ENCODE assay signal across 6 cellular contexts in genomic region chrX:154400369-154400817, GRCh38. TPM values are rescaled to one million over a fixed set of nuclear protein-coding genes. Genes with fewer than 3 reads are reported as not detected.
DNase-seq lines count a peak whose midpoint lies in the region; ATAC-seq, FAIRE-seq and TF ChIP-seq lines count a peak whose summit lies in the region.
"Not testable (repeated sequence)": the region's sequence is repeated elsewhere in the genome, so short reads cannot be mapped to it uniquely, and the experiment has no call there.

No MANE protein-coding gene starts in this region.

- H3K36me3 Mint-ChIP-seq in activated B cell treated with CpG ODN at 0.5 μM for 24 hours (ENCODE audit: low read depth) = peaks cover 44% of the 10 kb centered on the region

- not testable (repeated sequence) for BruUV-seq in GM12878 (replicated peaks; lab: Mats Ljungman, UMichigan)

- FAIRE-seq in GM12878 (lab: Jason Lieb, UNC) = not testable (repeated sequence)

- RAD21 ChIA-PET in GM12878 (lab: Charles Lee; ENCODE audit: unreplicated experiment) = interaction anchor here (1.9 kb wide), 1 partner anchor 12 kb away, joined by 5 read pairs; no protein-coding TSS in a partner anchor

- in situ Hi-C loops in GM12878 (cut with MboI) = not testable (repeated sequence)

- not testable (repeated sequence) for ATAC-seq in activated B cell treated with CpG ODN at 0.5 μM for 24 hours (ENCODE audit: low read depth); GM12878; right cardiac atrium

- H4K20me1 ChIP-seq in GM12878 (ENCODE audit: control insufficient read depth, insufficient read depth) = not testable (repeated sequence)

- intact Hi-C loops in activated B cell treated with CpG ODN at 0.5 μM for 24 hours (cut with micrococcal nuclease); GM12878 (cut with micrococcal nuclease; ENCODE audit: unreplicated experiment): not testable (repeated sequence)
- intact Hi-C loops in right cardiac atrium (cut with DNase I) = loop anchor here in 1 of 4 donors (10.0 kb wide), 1 partner anchor 114 kb away; the partner anchor contains the start of gene FAM3A
- intact Hi-C loops in prostate gland (cut with DNase I) = loop anchor here (5.0 kb wide), 1 partner anchor 37 kb away; the partner anchor contains the start of gene GDI1

- POLR2A ChIA-PET in activated B cell treated with CpG ODN at 0.5 μM for 24 hours (lab: Charles Lee) = interaction anchor here (1.2 to 6.2 kb wide), 5 partner anchors 9 to 58 kb away, joined by 5 to 125 read pairs (median 27); partner anchors contain the start of genes DNASE1L1, EMD, PLXNA3 and TAFAZZIN
- POLR2A ChIA-PET in GM12878 (lab: Charles Lee) = interaction anchor here (3.8 kb wide), 1 partner anchor 11 kb away, joined by 22 read pairs; the partner anchor contains the start of gene TAFAZZIN

- peaks cover 29% of the 10 kb centered on the region for H3K79me2 ChIP-seq in GM12878 (ENCODE audit: control insufficient read depth, insufficient read depth, low read length)

- H3K4me2 ChIP-seq in GM12878 (ENCODE audit: control insufficient read depth, insufficient read depth) = peak overlapping the region; percentile 82

- 47% methylated on average over 6 of the region's 6 CpGs for WGBS in GM12878 (ENCODE audit: insufficient coverage, insufficient replicate concordance, low lambda C conversion rate, missing lambda C conversion rate)
- WGBS in right cardiac atrium = 75% methylated on average over 6 of the region's 6 CpGs
- 71% methylated on average over 6 of the region's 6 CpGs for WGBS in prostate gland

- H3K4me3 ChIP-seq in AG10803 (ENCODE audit: low read length) (peak overlapping the region; percentile 87), GM12878 (peak overlapping the region; percentile 73)
- not testable (repeated sequence) for H3K4me3 ChIP-seq in HUES48 (ENCODE audit: low read depth, low read length); right cardiac atrium (ENCODE audit: low read length); prostate gland

- not testable (repeated sequence) for H3K9me3 Mint-ChIP-seq in activated B cell treated with CpG ODN at 0.5 μM for 24 hours

- SMC1A ChIA-PET in GM12878 (lab: Charles Lee; ENCODE audit: uncharacterized antibody, unreplicated experiment) = not testable (repeated sequence)

- not testable (repeated sequence) for TF ChIP-seq POLR2A in GM12878 (IDR thresholded peaks at IDR 0.05; ENCODE audit: low read depth, low read length); prostate gland (IDR thresholded peaks at IDR 0.05)

- not testable (repeated sequence) for H3K27me3 ChIP-seq in HUES48 (ENCODE audit: control insufficient read depth, insufficient read depth, low read length); GM12878 (replicated peaks in 1 of 2; ENCODE audit: control insufficient read depth in 2 of 2, insufficient read depth in 2 of 2, low read length in 1 of 2); right cardiac atrium (ENCODE audit: control insufficient read depth, insufficient read depth); prostate gland (replicated peaks; ENCODE audit: insufficient read depth)

- TF ChIP-seq RAD21 in GM12878 (IDR thresholded peaks at IDR 0.05; ENCODE audit: insufficient read depth, low read depth, low read length) = not testable (repeated sequence)

- peaks cover 25% of the 10 kb centered on the region for H3K9me3 ChIP-seq in HUES48 (ENCODE audit: control insufficient read depth, insufficient read depth, low read length)
- not testable (repeated sequence) for H3K9me3 ChIP-seq in GM12878 (replicated peaks; ENCODE audit: control insufficient read depth, insufficient read depth, low read length); right cardiac atrium (ENCODE audit: control insufficient read depth, low read length); prostate gland

- TF ChIP-seq EP300 in GM12878 (IDR thresholded peaks at IDR 0.05; ENCODE audit: borderline replicate concordance in 1 of 2, control insufficient read depth in 1 of 2, low read depth in 2 of 2, low read length in 2 of 2) = not testable (repeated sequence)

- CTCF ChIA-PET in activated B cell treated with CpG ODN at 0.5 μM for 24 hours (lab: Charles Lee) = interaction anchor here (2.3 kb wide), 1 partner anchor 127 kb away, joined by 6 read pairs; no protein-coding TSS in a partner anchor
- CTCF ChIA-PET in GM12878 (lab: Yijun Ruan, JAX) = interaction anchor here (1.6 to 3.0 kb wide), 4 partner anchors 10 to 133 kb away, joined by 8 to 23 read pairs (median 12); partner anchors contain the start of genes FLNA and TAFAZZIN

- H3K36me3 ChIP-seq in HUES48 (ENCODE audit: control insufficient read depth, insufficient read depth, low read length) = peaks cover 20% of the 10 kb centered on the region
- H3K36me3 ChIP-seq in GM12878 (ENCODE audit: control insufficient read depth in 2 of 2, insufficient read depth in 2 of 2, low read length in 1 of 2) = peaks cover 10 to 12% of the 10 kb centered on the region in 2 experiments
- H3K36me3 ChIP-seq in prostate gland = not testable (repeated sequence)

- not testable (repeated sequence) for H2AFZ ChIP-seq in GM12878 (ENCODE audit: control insufficient read depth, low read depth, low read length)

- not testable (repeated sequence) for TF ChIP-seq CTCF in AG10803 (conservative IDR thresholded peaks at IDR 0.05; ENCODE audit: low read length); activated B cell treated with CpG ODN at 0.5 μM for 24 hours (IDR thresholded peaks at IDR 0.05); GM12878 (IDR thresholded peaks at IDR 0.05 in 2 of 3, conservative IDR thresholded peaks at IDR 0.05 in 1 of 3; ENCODE audit: control insufficient read depth in 2 of 3, extremely low read depth in 1 of 3, insufficient read depth in 1 of 3, low read depth in 3 of 3, low read length in 3 of 3); prostate gland (IDR thresholded peaks at IDR 0.05)

- H3K4me3 Mint-ChIP-seq in activated B cell treated with CpG ODN at 0.5 μM for 24 hours = peak overlapping the region; percentile 97

- H3K9ac ChIP-seq in HUES48 (ENCODE audit: low read depth, low read length) (0 out of 2 replicates have a peak overlapping the region, but pooled peaks have one; percentile 96), GM12878 (ENCODE audit: control insufficient read depth, insufficient read depth, low read length) (peak overlapping the region; percentile 99; the same call in 1 of the 2 replicates)

- not testable (repeated sequence) for DNase-seq in AG10803 (ENCODE audit: low read depth); activated B cell treated with CpG ODN at 0.5 μM for 24 hours; GM12878 (ENCODE audit: low read depth, low spot score); right cardiac atrium; prostate gland (ENCODE audit: low spot score)

- H3K27ac ChIP-seq in HUES48 (ENCODE audit: low read depth, low read length) (peak overlapping the region; percentile 96), right cardiac atrium (ENCODE audit: low read length) (peak overlapping the region; percentile 32), prostate gland (peak overlapping the region; percentile 95 to 96)
- not testable (repeated sequence) for H3K27ac ChIP-seq in GM12878 (ENCODE audit: control insufficient read depth, insufficient read depth)

- not testable (repeated sequence) for H3K4me1 ChIP-seq in HUES48 (ENCODE audit: control insufficient read depth, insufficient read depth, low read length); GM12878 (ENCODE audit: control insufficient read depth, insufficient read depth, low read length); right cardiac atrium (ENCODE audit: control insufficient read depth, insufficient read depth, low read length); prostate gland (replicated peaks)

- not testable (repeated sequence) for H3K27ac Mint-ChIP-seq in activated B cell treated with CpG ODN at 0.5 μM for 24 hours

- H3K4me1 Mint-ChIP-seq in activated B cell treated with CpG ODN at 0.5 μM for 24 hours = peaks cover 26% of the 10 kb centered on the region

- not testable (repeated sequence) for H3K27me3 Mint-ChIP-seq in activated B cell treated with CpG ODN at 0.5 μM for 24 hours

RNA-seq across cellular contexts. Expression of gene RPL10, which starts 2.2 kb away (rescaled TPM):
- 5,113 and 5,534 TPM in 2 replicates for total RNA-seq in activated B cell treated with CpG ODN at 0.5 μM for 24 hours
- total RNA-seq in GM12878 (2013; cell fraction: nucleolus; rRNA removed) = 600 and 614 TPM in 2 replicates
- total RNA-seq in GM12878 (2014; rRNA removed) = 4,925 and 4,997 TPM in 2 replicates
- total RNA-seq in GM12878 (2014; rRNA removed; fragmentation: Illumina TruSeq; extraction: Trizol) = 3,759 and 3,772 TPM in 2 replicates
- total RNA-seq in GM12878 (2021) = 4,064 and 4,152 TPM in 2 replicates
- 5,001 TPM for polyA plus RNA-seq in GM12878 (2011; ENCODE audit: low read depth)
- polyA plus RNA-seq in GM12878 (2011; rRNA removed) = 2,618 and 3,504 TPM in 2 replicates
- polyA plus RNA-seq in GM12878 (2011; cell fraction: cytosol; rRNA removed) = 4,504 and 6,793 TPM in 2 replicates
- 1,382 and 2,108 TPM in 2 replicates for polyA plus RNA-seq in GM12878 (2011; cell fraction: nucleus; rRNA removed)
- polyA plus RNA-seq in GM12878 (2012) = 6,434 and 6,606 TPM in 2 replicates
- 6,343 and 6,987 TPM in 2 replicates for polyA plus RNA-seq in GM12878 (2014; fragmentation: Illumina TruSeq; extraction: Trizol)
- 1,000 to 10,000 TPM; 5,383 to 7,222 TPM for polyA plus RNA-seq in GM12878 (2014; fragmentation: Nextera tagmentation; extraction: Ambion mirVana)
- polyA plus RNA-seq in GM12878 (2014; rRNA removed) = 6,238 and 6,871 TPM in 2 replicates
- polyA plus RNA-seq in GM12878 (2016; fragmentation: Nextera tagmentation; extraction: Ambion mirVana) = 1,000 to 10,000 TPM; 1,938 to 2,032 TPM
- polyA minus RNA-seq in GM12878 (2011; rRNA and poly(A)+ RNA removed) = 1,076 and 2,028 TPM in 2 replicates
- polyA minus RNA-seq in GM12878 (2011; cell fraction: cytosol; rRNA and poly(A)+ RNA removed) = 767 and 786 TPM in 2 replicates
- polyA minus RNA-seq in GM12878 (2011; cell fraction: nucleus; rRNA and poly(A)+ RNA removed) = 230 and 289 TPM in 2 replicates
- 1,000 to 10,000 TPM; 2,034 to 2,544 (median 2,211) TPM for total RNA-seq in right cardiac atrium
- polyA plus RNA-seq in right cardiac atrium = 2,857 TPM
- total RNA-seq in prostate gland = 1,000 to 10,000 TPM; 3,702 to 5,500 TPM

RNA-seq across cellular contexts. Expression of gene DNASE1L1, which starts 8.7 kb away (rescaled TPM):
- total RNA-seq in activated B cell treated with CpG ODN at 0.5 μM for 24 hours = 15.3 and 15.8 TPM in 2 replicates
- total RNA-seq in GM12878 (2013; cell fraction: nucleolus; rRNA removed) = 7.5 and 8.3 TPM in 2 replicates
- 19.3 and 19.7 TPM in 2 replicates for total RNA-seq in GM12878 (2014; rRNA removed)
- 6.4 and 7.3 TPM in 2 replicates for total RNA-seq in GM12878 (2014; rRNA removed; fragmentation: Illumina TruSeq; extraction: Trizol)
- total RNA-seq in GM12878 (2021) = 13.5 and 14.6 TPM in 2 replicates
- polyA plus RNA-seq in GM12878 (2011; ENCODE audit: low read depth) = 8.7 TPM
- polyA plus RNA-seq in GM12878 (2011; rRNA removed) = 3.1 and 4.4 TPM in 2 replicates
- polyA plus RNA-seq in GM12878 (2011; cell fraction: cytosol; rRNA removed) = 6.2 and 9.1 TPM in 2 replicates
- 9.8 and 11.9 TPM in 2 replicates for polyA plus RNA-seq in GM12878 (2011; cell fraction: nucleus; rRNA removed)
- polyA plus RNA-seq in GM12878 (2012) = 12.7 and 15.6 TPM in 2 replicates
- 4.1 and 6.7 TPM in 2 replicates for polyA plus RNA-seq in GM12878 (2014; fragmentation: Illumina TruSeq; extraction: Trizol)
- under 1 TPM; 0.60 to 0.74 TPM for polyA plus RNA-seq in GM12878 (2014; fragmentation: Nextera tagmentation; extraction: Ambion mirVana)
- polyA plus RNA-seq in GM12878 (2014; rRNA removed) = 20.0 and 22.7 TPM in 2 replicates
- 10 to 100 TPM in 1 of 2 experiments, 1 to 10 TPM in 1; 6.9 to 10.9 TPM for polyA plus RNA-seq in GM12878 (2016; fragmentation: Nextera tagmentation; extraction: Ambion mirVana)
- polyA minus RNA-seq in GM12878 (2011; rRNA and poly(A)+ RNA removed) = 3.6 and 4.6 TPM in 2 replicates
- polyA minus RNA-seq in GM12878 (2011; cell fraction: cytosol; rRNA and poly(A)+ RNA removed) = 1.6 and 3.4 TPM in 2 replicates
- 1.5 and 3.7 TPM in 2 replicates for polyA minus RNA-seq in GM12878 (2011; cell fraction: nucleus; rRNA and poly(A)+ RNA removed)
- total RNA-seq in right cardiac atrium = 10 to 100 TPM; 47.3 to 52.6 (median 51.2) TPM
- 60.5 TPM for polyA plus RNA-seq in right cardiac atrium
- 10 to 100 TPM; 36.8 to 70.7 TPM for total RNA-seq in prostate gland

RNA-seq across cellular contexts. Expression of gene TAFAZZIN, which starts 10.9 kb away (rescaled TPM):
- 50.5 and 66.1 TPM in 2 replicates for total RNA-seq in activated B cell treated with CpG ODN at 0.5 μM for 24 hours
- total RNA-seq in GM12878 (2013; cell fraction: nucleolus; rRNA removed) = 53.3 and 55.8 TPM in 2 replicates
- 25.3 and 31.3 TPM in 2 replicates for total RNA-seq in GM12878 (2014; rRNA removed)
- 14.2 and 15.3 TPM in 2 replicates for total RNA-seq in GM12878 (2014; rRNA removed; fragmentation: Illumina TruSeq; extraction: Trizol)
- 37.0 and 39.2 TPM in 2 replicates for total RNA-seq in GM12878 (2021)
- 19.4 TPM for polyA plus RNA-seq in GM12878 (2011; ENCODE audit: low read depth)
- 15.7 and 20.0 TPM in 2 replicates for polyA plus RNA-seq in GM12878 (2011; rRNA removed)
- polyA plus RNA-seq in GM12878 (2011; cell fraction: cytosol; rRNA removed) = 27.0 and 29.1 TPM in 2 replicates
- polyA plus RNA-seq in GM12878 (2011; cell fraction: nucleus; rRNA removed) = 183 and 209 TPM in 2 replicates
- 30.8 and 43.7 TPM in 2 replicates for polyA plus RNA-seq in GM12878 (2012)
- polyA plus RNA-seq in GM12878 (2014; fragmentation: Illumina TruSeq; extraction: Trizol) = 21.8 and 22.6 TPM in 2 replicates
- 1 to 10 TPM in 1 of 2 experiments, under 1 TPM in 1; 0.71 to 1.4 TPM for polyA plus RNA-seq in GM12878 (2014; fragmentation: Nextera tagmentation; extraction: Ambion mirVana)
- polyA plus RNA-seq in GM12878 (2014; rRNA removed) = 43.1 and 50.4 TPM in 2 replicates
- polyA plus RNA-seq in GM12878 (2016; fragmentation: Nextera tagmentation; extraction: Ambion mirVana) = 10 to 100 TPM; 25.0 to 31.6 TPM
- polyA minus RNA-seq in GM12878 (2011; rRNA and poly(A)+ RNA removed) = 9.9 and 12.2 TPM in 2 replicates
- polyA minus RNA-seq in GM12878 (2011; cell fraction: cytosol; rRNA and poly(A)+ RNA removed) = 9.1 and 10.7 TPM in 2 replicates
- polyA minus RNA-seq in GM12878 (2011; cell fraction: nucleus; rRNA and poly(A)+ RNA removed) = 26.0 and 36.0 TPM in 2 replicates
- total RNA-seq in right cardiac atrium = 10 to 100 TPM; 38.0 to 45.0 (median 39.0) TPM
- 43.9 TPM for polyA plus RNA-seq in right cardiac atrium
- total RNA-seq in prostate gland = 10 to 100 TPM; 25.7 to 56.5 TPM

RNA-seq across cellular contexts. Expression of gene EMD, which starts 21.3 kb away (rescaled TPM):
- total RNA-seq in activated B cell treated with CpG ODN at 0.5 μM for 24 hours = 68.4 and 70.2 TPM in 2 replicates
- 11.7 and 14.3 TPM in 2 replicates for total RNA-seq in GM12878 (2013; cell fraction: nucleolus; rRNA removed)
- 13.1 and 16.0 TPM in 2 replicates for total RNA-seq in GM12878 (2014; rRNA removed)
- 26.7 and 27.1 TPM in 2 replicates for total RNA-seq in GM12878 (2014; rRNA removed; fragmentation: Illumina TruSeq; extraction: Trizol)
- 58.5 and 59.3 TPM in 2 replicates for total RNA-seq in GM12878 (2021)
- polyA plus RNA-seq in GM12878 (2011; ENCODE audit: low read depth) = 18.8 TPM
- polyA plus RNA-seq in GM12878 (2011; rRNA removed) = 15.3 and 23.3 TPM in 2 replicates
- 29.0 and 36.8 TPM in 2 replicates for polyA plus RNA-seq in GM12878 (2011; cell fraction: cytosol; rRNA removed)
- polyA plus RNA-seq in GM12878 (2011; cell fraction: nucleus; rRNA removed) = 49.6 and 51.9 TPM in 2 replicates
- polyA plus RNA-seq in GM12878 (2012) = 48.6 and 64.1 TPM in 2 replicates
- 63.8 and 83.3 TPM in 2 replicates for polyA plus RNA-seq in GM12878 (2014; fragmentation: Illumina TruSeq; extraction: Trizol)
- polyA plus RNA-seq in GM12878 (2014; fragmentation: Nextera tagmentation; extraction: Ambion mirVana) = 1 to 10 TPM in 1 of 2 experiments, under 1 TPM in 1; 0.76 to 1.9 TPM
- 63.9 TPM in 2 replicates for polyA plus RNA-seq in GM12878 (2014; rRNA removed)
- 100 to 1,000 TPM in 1 of 2 experiments, 10 to 100 TPM in 1; 89.5 to 100 TPM for polyA plus RNA-seq in GM12878 (2016; fragmentation: Nextera tagmentation; extraction: Ambion mirVana)
- polyA minus RNA-seq in GM12878 (2011; rRNA and poly(A)+ RNA removed) = 12.9 and 24.7 TPM in 2 replicates
- polyA minus RNA-seq in GM12878 (2011; cell fraction: cytosol; rRNA and poly(A)+ RNA removed) = 14.8 and 18.7 TPM in 2 replicates
- polyA minus RNA-seq in GM12878 (2011; cell fraction: nucleus; rRNA and poly(A)+ RNA removed) = 12.0 and 16.9 TPM in 2 replicates
- 10 to 100 TPM; 58.5 to 72.9 (median 60.0) TPM for total RNA-seq in right cardiac atrium
- polyA plus RNA-seq in right cardiac atrium = 86.1 TPM
- 10 to 100 TPM; 61.4 to 66.1 TPM for total RNA-seq in prostate gland

RNA-seq across cellular contexts. Expression of gene FLNA, which starts 26.0 kb away (rescaled TPM):
- total RNA-seq in activated B cell treated with CpG ODN at 0.5 μM for 24 hours (605 and 679 TPM in 2 replicates), GM12878 (2014; rRNA removed) (379 and 459 TPM in 2 replicates), GM12878 (2014; rRNA removed; fragmentation: Illumina TruSeq; extraction: Trizol) (128 and 137 TPM in 2 replicates), GM12878 (2021) (617 and 643 TPM in 2 replicates), right cardiac atrium (100 to 1,000 TPM; 262 to 363 (median 298) TPM), prostate gland (1,000 to 10,000 TPM; 1,711 to 2,337 TPM)
- total RNA-seq in GM12878 (2013; cell fraction: nucleolus; rRNA removed) = 217 and 245 TPM in 2 replicates
- 75.8 TPM for polyA plus RNA-seq in GM12878 (2011; ENCODE audit: low read depth)
- polyA plus RNA-seq in GM12878 (2011; rRNA removed) (22.1 and 56.9 TPM in 2 replicates), GM12878 (2014; fragmentation: Illumina TruSeq; extraction: Trizol) (52.0 and 174 TPM in 2 replicates), GM12878 (2014; fragmentation: Nextera tagmentation; extraction: Ambion mirVana) (10 to 100 TPM in 1 of 2 experiments, 1 to 10 TPM in 1; 5.1 to 30.6 TPM), GM12878 (2014; rRNA removed) (168 and 269 TPM in 2 replicates), GM12878 (2016; fragmentation: Nextera tagmentation; extraction: Ambion mirVana) (100 to 1,000 TPM; 344 to 347 TPM), right cardiac atrium (271 TPM)
- 101 and 120 TPM in 2 replicates for polyA plus RNA-seq in GM12878 (2011; cell fraction: cytosol; rRNA removed)
- polyA plus RNA-seq in GM12878 (2011; cell fraction: nucleus; rRNA removed) = 466 and 752 TPM in 2 replicates
- polyA plus RNA-seq in GM12878 (2012) = 167 and 174 TPM in 2 replicates
- 385 and 416 TPM in 2 replicates for polyA minus RNA-seq in GM12878 (2011; rRNA and poly(A)+ RNA removed)
- polyA minus RNA-seq in GM12878 (2011; cell fraction: cytosol; rRNA and poly(A)+ RNA removed) = 382 and 413 TPM in 2 replicates
- 154 and 358 TPM in 2 replicates for polyA minus RNA-seq in GM12878 (2011; cell fraction: nucleus; rRNA and poly(A)+ RNA removed)
